In the genomic region with DNA sequence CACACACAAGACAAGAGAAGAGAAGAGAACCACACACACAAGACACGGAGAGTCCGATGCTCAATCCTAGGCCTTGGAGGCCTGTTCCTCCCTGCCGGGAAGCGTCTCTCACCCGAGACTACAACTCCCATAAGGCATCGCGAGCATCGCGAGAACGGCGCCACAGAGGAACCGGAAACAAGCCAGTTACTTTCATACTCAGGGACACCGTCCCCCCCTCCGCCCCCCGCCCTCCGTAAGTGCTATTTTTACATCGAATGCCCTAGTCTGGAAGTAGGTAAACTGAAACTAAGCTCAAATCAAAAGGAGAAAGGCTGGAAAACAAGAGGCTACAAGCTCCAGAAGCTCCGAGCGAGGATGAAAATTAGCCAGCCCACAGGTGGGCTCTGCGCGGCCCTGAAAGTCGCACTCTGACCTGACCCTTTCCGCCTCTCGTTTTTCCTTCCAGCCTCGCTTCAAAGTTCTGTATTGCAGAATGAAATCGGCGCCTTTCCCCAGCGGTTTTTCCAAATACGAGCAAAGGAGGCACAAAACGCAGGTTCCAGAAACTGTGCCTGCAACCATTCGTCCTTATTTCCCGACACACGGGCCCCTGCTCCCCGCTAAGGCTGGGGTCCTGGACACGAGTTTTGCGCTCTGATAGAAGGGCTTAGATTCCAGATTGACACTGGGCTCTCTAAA, we compare ENCODE assay signal across 8 cellular contexts. TPM values are rescaled to one million over a fixed set of nuclear protein-coding genes. Genes with fewer than 3 reads are reported as not detected.
DNase-seq lines count a peak whose midpoint lies in the region; ATAC-seq and TF ChIP-seq lines count a peak whose summit lies in the region.

No MANE protein-coding gene starts in this region.

- H3K27ac ChIP-seq in dorsolateral prefrontal cortex, result peak overlapping the region; percentile 61 to 99 (median 94)
- H3K27ac ChIP-seq in right lobe of liver, result peak overlapping the region; percentile 89 to 98 (median 98)

- ATAC-seq in GM19395 (IDR thresholded peaks at IDR 0.05; ENCODE audit: unreplicated experiment) (peak; percentile 97), HG03558 (IDR thresholded peaks at IDR 0.05; ENCODE audit: extremely low read depth, unreplicated experiment) (peak; percentile 93), right lobe of liver (peak; percentile 98 to 99 (median 98))

- no peaks in the 10 kb centered on the region for H3K4me1 ChIP-seq in right lobe of liver

- H3K27me3 ChIP-seq in dorsolateral prefrontal cortex (no peaks in the 10 kb centered on the region), right lobe of liver (no peaks in the 10 kb centered on the region)

- peak overlapping the region; percentile 93 to 99 for H3K4me3 Mint-ChIP-seq in CD14-positive monocyte

- no peaks in the 10 kb centered on the region for H3K36me3 ChIP-seq in right lobe of liver

- H3K9me3 ChIP-seq in right lobe of liver, result no peaks in the 10 kb centered on the region

- H3K4me1 Mint-ChIP-seq in CD14-positive monocyte, result peaks cover 8% of the 10 kb centered on the region

- H3K27ac Mint-ChIP-seq in CD14-positive monocyte, result peak overlapping the region; percentile 93 to 99 (median 98)

- H3K9me3 Mint-ChIP-seq in CD14-positive monocyte, result no peaks in the 10 kb centered on the region

- H3K36me3 Mint-ChIP-seq in CD14-positive monocyte, result no peaks in the 10 kb centered on the region

- under 1% methylated on average over 34 of the region's 36 CpGs for WGBS in right lobe of liver (ENCODE audit: insufficient coverage, low coverage, low lambda C conversion rate, missing lambda C conversion rate)

- intact Hi-C loops in CD14-positive monocyte (cut with micrococcal nuclease) (loop anchor here (2.0 to 10.0 kb wide), 4 partner anchors 35 to 485 kb away; a partner anchor contains a TSS), dorsolateral prefrontal cortex (cut with DNase I) (loop anchor here (2.0 to 10.0 kb wide), 3 partner anchors 35 to 485 kb away; a partner anchor contains a TSS), right lobe of liver (cut with DNase I) (no loop called here)

- H3K4me3 ChIP-seq in dorsolateral prefrontal cortex, result peak overlapping the region; percentile 58 to 98 (median 83)
- H3K4me3 ChIP-seq in right lobe of liver, result peak overlapping the region; percentile 74 to 88 (median 83)

- peaks cover 0 to 4% (median 2%) of the 10 kb centered on the region in 3 donors for H3K27me3 Mint-ChIP-seq in CD14-positive monocyte (ENCODE audit: low read depth in 3 of 3)

- peak; percentile 66 for TF ChIP-seq POLR2A in right lobe of liver (IDR thresholded peaks at IDR 0.05)

- DNase-seq in CD14-positive monocyte (ENCODE audit: low spot score), result peak; percentile 89
- DNase-seq in NCI-H748 (lab: John Stamatoyannopoulos, UW; ENCODE audit: unreplicated experiment), result peak; percentile 88
- DNase-seq in activated CD4-positive, alpha-beta T cell treated with anti-CD3 and anti-CD28 coated beads, Interleukin-2, amount 50 U/mL, for 4 hours, result peak; percentile 94 to 96
- DNase-seq in dorsolateral prefrontal cortex, result peak; percentile 93 to 98 (median 96)
- DNase-seq in right lobe of liver, result peak; percentile 95 to 98 (median 97)
- peak; percentile 95 for DNase-seq in stimulated activated CD4-positive, alpha-beta T cell treated with anti-CD3 and anti-CD28 coated beads, Interleukin-4, amount 100 ng/mL, for 24 hours

- TF ChIP-seq CTCF in CD14-positive monocyte (IDR thresholded peaks at IDR 0.05) (no peak), dorsolateral prefrontal cortex (IDR thresholded peaks at IDR 0.05 in 54 of 56, conservative IDR thresholded peaks at IDR 0.05 in 2 of 56; ENCODE audit: low read depth in 1 of 56, partially characterized antibody in 56 of 56) (peak in 28 of 56 donors; percentile 3 to 44 (median 22)), right lobe of liver (IDR thresholded peaks at IDR 0.05) (no peak)

RNA-seq across cellular contexts. Expression of a gene that starts 11.5 kb away (rescaled TPM):
- polyA plus RNA-seq in CD14-positive monocyte, result not detected
- total RNA-seq in dorsolateral prefrontal cortex (10 to 100 TPM; 16.5 to 48.4 (median 31.9) TPM), right lobe of liver (10 to 100 TPM; 11.8 to 25.6 (median 20.9) TPM)

RNA-seq across cellular contexts. Expression of a gene that starts 35.0 kb away (rescaled TPM):
- 1 to 10 TPM; 4.4 to 8.4 TPM for polyA plus RNA-seq in CD14-positive monocyte
- total RNA-seq in dorsolateral prefrontal cortex (10 to 100 TPM; 14.8 to 41.9 (median 25.2) TPM), right lobe of liver (10 to 100 TPM in 1 of 6 experiments, 1 to 10 TPM in 5; 4.4 to 11.5 (median 6.7) TPM)

Comparison
In these comparisons a context has a peak if more than half of its experiments do, and no peak if none do; other contexts are left out.
1. Peak in every context shown above with its lines: DNase-seq, ATAC-seq, H3K4me3 ChIP-seq and H3K27ac ChIP-seq.
2. intact Hi-C loops: an anchor here in CD14-positive monocyte (2.0 to 10.0 kb wide) and dorsolateral prefrontal cortex (2.0 to 10.0 kb wide); none called in right lobe of liver.